15 cellular contexts compared by ENCODE assay signal in genomic region chr5:126195410-126196100, GRCh38.
"Had no signal": no experiment of that assay in that cellular context is flagged by ENCODE, and none has a peak within 500 bp of the region (broad histone marks: within the 10 kb centered on the region; RNA-seq: fewer than 3 reads in every experiment).

No MANE protein-coding gene starts in this region.

- H3K27me3 ChIP-seq: heart left ventricle, stomach, testis, upper lobe of right lung had no signal

- ATAC-seq: activated naive CD8-positive, alpha-beta T cell treated with anti-CD3 and anti-CD28 coated beads, Interleukin-2, amount 50 U/mL, for 24 hours; heart left ventricle; left lobe of liver; natural killer cell treated with Interleukin-12 subunit alpha and Interleukin-12 subunit beta and Interleukin-15 and Interleukin-18, amount 100 ng/mL, for 72 hours; sciatic nerve; upper lobe of right lung had no signal

- H3K9me3 ChIP-seq: heart left ventricle, prostate gland, stomach, testis, upper lobe of right lung had no signal

- DNase-seq: activated CD4-positive, alpha-beta T cell treated with anti-CD3 and anti-CD28 coated beads, Interleukin-2, amount 50 U/mL, for 4 hours; activated CD4-positive, CD25-positive, alpha-beta regulatory T cell treated with anti-CD3 and anti-CD28 coated beads, Interleukin-2, amount 50 U/mL, for 72 hours; activated naive CD4-positive, alpha-beta T cell treated with anti-CD3 and anti-CD28 coated beads for 36 hours; activated naive CD8-positive, alpha-beta T cell treated with anti-CD3 and anti-CD28 coated beads, Interleukin-2, amount 50 U/mL, for 24 hours; effector CD8-positive, alpha-beta T cell; heart left ventricle; stimulated activated CD4-positive, alpha-beta T cell treated with anti-CD3 and anti-CD28 coated beads, Interleukin-1b, Interleukin-23, amount 100 ng/mL, for 48 hours; stomach; testis; upper lobe of right lung had no signal

- H3K36me3 ChIP-seq: heart left ventricle, prostate gland, stomach, upper lobe of right lung had no signal

- H3K27ac ChIP-seq: heart left ventricle, prostate gland, stomach, testis, upper lobe of right lung had no signal

- H3K4me1 ChIP-seq: heart left ventricle, prostate gland, testis, upper lobe of right lung had no signal

- FAIRE-seq: frontal cortex had no signal

- H3K4me3 ChIP-seq: heart left ventricle, prostate gland, stomach, testis, upper lobe of right lung had no signal
